25 cellular contexts compared by ENCODE assay signal in genomic region chr4:89535251-89535650, GRCh38.
"Had no signal": no experiment of that assay in that cellular context is flagged by ENCODE, and none has a peak within 500 bp of the region (broad histone marks: within the 10 kb centered on the region; RNA-seq: fewer than 3 reads in every experiment).

No MANE protein-coding gene starts in this region.

- FAIRE-seq: endometrium had no signal

- H3K4me1 ChIP-seq: left ventricle myocardium inferior, lower lobe of right lung, psoas muscle, thyroid gland had no signal

- DNase-seq: effector memory CD8-positive, alpha-beta T cell; foreskin melanocyte; glutamatergic neuron; hypothalamus; immature natural killer cell; islet precursor cell; kidney glomerular epithelial cell; left colon; left ventricle myocardium inferior; lower lobe of right lung; natural killer cell; occipital lobe; ovary; psoas muscle; right cardiac atrium; sigmoid colon; stimulated activated CD4-positive, alpha-beta T cell treated with anti-CD3 and anti-CD28 coated beads, Interleukin-2, amount 100 ng/mL, for 24 hours; stimulated activated CD4-positive, alpha-beta T cell treated with anti-CD3 and anti-CD28 coated beads, Interleukin-4, amount 100 ng/mL, for 24 hours; stimulated activated naive CD4-positive, alpha-beta T cell treated with Interleukin-2 at 50 U/mL for 16 hours; stomach; thyroid gland; trophoblast cell had no signal

- H3K36me3 ChIP-seq: left ventricle myocardium inferior, lower lobe of right lung, ovary, sigmoid colon, stomach, thyroid gland had no signal

- H3K4me3 ChIP-seq: coronary artery, left ventricle myocardium inferior, lower lobe of right lung, ovary, psoas muscle, sigmoid colon, stomach, thyroid gland had no signal

- H3K9me3 ChIP-seq: lower lobe of right lung, ovary, psoas muscle, sigmoid colon, stomach, thyroid gland had no signal

- H3K27me3 ChIP-seq: ovary, sigmoid colon, stomach, thyroid gland had no signal

- ATAC-seq: effector memory CD8-positive, alpha-beta T cell; left colon; lower lobe of right lung; natural killer cell; psoas muscle; right cardiac atrium; stimulated activated effector memory CD8-positive, alpha-beta T cell treated with anti-CD3 and anti-CD28 coated beads, Interleukin-12 subunit alpha, Interleukin-12 subunit beta, amount 100 ng/mL, for 72 hours had no signal

- H3K27ac ChIP-seq: coronary artery, left ventricle myocardium inferior, lower lobe of right lung, ovary, psoas muscle, sigmoid colon, stomach, thyroid gland had no signal
